7 cellular contexts compared by ENCODE assay signal in the genomic region with DNA sequence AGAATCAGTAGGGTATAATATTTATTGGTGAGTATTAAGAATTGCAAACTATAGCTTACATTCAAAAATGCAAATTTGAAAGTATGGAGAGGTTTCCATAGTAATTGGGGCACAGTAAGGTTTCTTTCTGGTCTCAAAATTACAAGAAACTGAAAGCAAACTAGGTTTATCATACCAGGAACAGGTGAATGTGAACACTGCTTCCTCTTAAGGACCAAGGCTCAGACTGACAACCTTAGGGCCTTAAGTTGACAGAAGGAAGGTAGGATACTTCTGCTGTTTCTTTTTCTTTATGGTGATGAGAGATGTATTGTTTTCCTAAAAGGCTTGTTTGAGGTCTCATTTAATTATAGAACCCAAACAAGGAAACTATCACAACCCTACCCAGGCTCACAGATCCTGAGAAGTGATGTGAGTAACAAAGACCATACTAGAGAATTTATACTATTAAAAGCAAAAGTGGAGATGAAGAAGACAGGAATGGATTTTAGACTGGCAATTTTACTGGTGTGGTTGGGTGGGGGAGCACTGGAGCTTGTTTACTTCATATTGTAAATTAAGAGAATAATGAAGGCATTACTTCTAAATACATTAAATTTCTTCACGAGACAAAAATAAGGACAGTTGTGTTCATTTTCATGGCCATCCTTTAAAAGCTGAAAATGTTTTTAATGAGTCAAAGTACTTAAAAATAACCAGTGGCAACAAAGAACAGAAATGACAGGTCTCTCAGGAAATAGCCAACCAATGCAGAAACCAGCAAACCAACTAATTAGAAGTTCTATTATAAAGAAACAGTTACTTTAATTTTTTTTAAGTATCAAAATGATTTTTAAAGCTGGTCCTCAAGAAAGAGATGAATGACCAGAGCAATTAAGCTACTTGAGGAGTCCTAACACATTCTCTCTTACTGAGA. TPM values are rescaled to one million over a fixed set of nuclear protein-coding genes. Genes with fewer than 3 reads are reported as not detected.
DNase-seq lines count a peak whose midpoint lies in the region; ATAC-seq and TF ChIP-seq lines count a peak whose summit lies in the region.

No MANE protein-coding gene starts in this region.

- no peaks in the 10 kb centered on the region for H3K9me3 Mint-ChIP-seq in activated CD8-positive, alpha-beta T cell treated with anti-CD3 and anti-CD28 coated beads, Interleukin-2, amount 10 ng/mL, durations not matched to agents 7 days and 5 days (ENCODE audit: insufficient read depth)

- peak overlapping the region; percentile 49 for H3K4me3 Mint-ChIP-seq in activated CD8-positive, alpha-beta T cell treated with anti-CD3 and anti-CD28 coated beads, Interleukin-2, amount 10 ng/mL, durations not matched to agents 7 days and 5 days

- WGBS in spleen, 5 donors, result 50 to 77% (median 66%) methylated on average over 1 of the region's 1 CpG

- H3K36me3 Mint-ChIP-seq in activated CD8-positive, alpha-beta T cell treated with anti-CD3 and anti-CD28 coated beads, Interleukin-2, amount 10 ng/mL, durations not matched to agents 7 days and 5 days (ENCODE audit: low read depth), result peaks cover 34% of the 10 kb centered on the region

- POLR2A ChIA-PET in activated CD8-positive, alpha-beta T cell treated with anti-CD3 and anti-CD28 coated beads, Interleukin-2, amount 10 ng/mL, durations not matched to agents 7 days and 5 days (lab: Charles Lee), result interaction anchor here (0.7 to 3.6 kb wide), 5 partner anchors 15 to 53 kb away, joined by 3 to 18 read pairs (median 7); a partner anchor contains a TSS
- POLR2A ChIA-PET in RWPE1 (lab: Yijun Ruan, JAX; ENCODE audit: low non-redundant PET), result no interaction called here

- H3K9me3 ChIP-seq in spleen, result no peaks in the 10 kb centered on the region
- no peaks in the 10 kb centered on the region for H3K9me3 ChIP-seq in SJCRH30 (replicated peaks)

- H3K27ac ChIP-seq in spleen (peak overlapping the region in 6 of 8 donors; percentile 2 to 51 (median 22)), SJCRH30 (no peak overlapping the region), RWPE1 (no peak overlapping the region)

- no peak overlapping the region for H3K4me3 ChIP-seq in spleen
- H3K4me3 ChIP-seq in SJCRH30, result no peak overlapping the region

- H3K4me1 Mint-ChIP-seq in activated CD8-positive, alpha-beta T cell treated with anti-CD3 and anti-CD28 coated beads, Interleukin-2, amount 10 ng/mL, durations not matched to agents 7 days and 5 days (ENCODE audit: low read depth), result peaks cover 50% of the 10 kb centered on the region

- intact Hi-C loops in spleen (cut with DNase I; ENCODE audit: low total_unique reads), result no loop called here

- no peak for TF ChIP-seq POLR2A in spleen (IDR thresholded peaks at IDR 0.05)

- peaks cover 0 to 57% (median 10%) of the 10 kb centered on the region in 6 donors for H3K36me3 ChIP-seq in spleen
- H3K36me3 ChIP-seq in SJCRH30, result peaks cover 46% of the 10 kb centered on the region

- no peak for DNase-seq in activated CD8-positive, alpha-beta T cell treated with anti-CD3 and anti-CD28 coated beads, Interleukin-2, amount 10 ng/mL, durations not matched to agents 7 days and 5 days
- DNase-seq in spleen, result no peak
- DNase-seq in A172 (ENCODE audit: low spot score), result no peak
- no peak for DNase-seq in SJCRH30
- DNase-seq in RWPE1 (ENCODE audit: low spot score), result no peak

- no peak for TF ChIP-seq CTCF in spleen (IDR thresholded peaks at IDR 0.05 in 8 of 11, conservative IDR thresholded peaks at IDR 0.05 in 3 of 11)
- no peak for TF ChIP-seq CTCF in RWPE1 (conservative IDR thresholded peaks at IDR 0.05; ENCODE audit: low read depth)

- H3K4me1 ChIP-seq in spleen (peaks cover 14 to 74% (median 41%) of the 10 kb centered on the region in 6 donors), SJCRH30 (no peaks in the 10 kb centered on the region)

- H3K27me3 ChIP-seq in spleen (replicated peaks in 1 of 7) (no peaks in the 10 kb centered on the region), SJCRH30 (no peaks in the 10 kb centered on the region)

- CTCF ChIA-PET in activated CD8-positive, alpha-beta T cell treated with anti-CD3 and anti-CD28 coated beads, Interleukin-2, amount 10 ng/mL, durations not matched to agents 7 days and 5 days (lab: Charles Lee), result interaction anchor here (0.9 to 6.5 kb wide), 11 partner anchors 10 to 52 kb away, joined by 3 to 33 read pairs (median 4); a partner anchor contains a TSS
- CTCF ChIA-PET in RWPE1 (lab: Yijun Ruan, JAX), result interaction anchor here (1.1 kb wide), 1 partner anchor 34 kb away, joined by 5 read pairs; no protein-coding TSS in a partner anchor

- no peaks in the 10 kb centered on the region for H3K27me3 Mint-ChIP-seq in activated CD8-positive, alpha-beta T cell treated with anti-CD3 and anti-CD28 coated beads, Interleukin-2, amount 10 ng/mL, durations not matched to agents 7 days and 5 days (ENCODE audit: low read depth)

- peak overlapping the region; percentile 84 for H3K27ac Mint-ChIP-seq in activated CD8-positive, alpha-beta T cell treated with anti-CD3 and anti-CD28 coated beads, Interleukin-2, amount 10 ng/mL, durations not matched to agents 7 days and 5 days

- ATAC-seq in GM18909 (IDR thresholded peaks at IDR 0.05; ENCODE audit: poor library complexity, unreplicated experiment) (peak; percentile 76), HG02610 (IDR thresholded peaks at IDR 0.05; ENCODE audit: unreplicated experiment) (peak; percentile 63)
- peak; percentile 85 for ATAC-seq in activated CD8-positive, alpha-beta T cell treated with anti-CD3 and anti-CD28 coated beads, Interleukin-2, amount 10 ng/mL, durations not matched to agents 7 days and 5 days

RNA-seq across cellular contexts. Expression of a gene that starts 21.3 kb away (rescaled TPM):
- 10 to 100 TPM; 42.5 to 46.5 TPM for total RNA-seq in activated CD8-positive, alpha-beta T cell treated with anti-CD3 and anti-CD28 coated beads, Interleukin-2, amount 10 ng/mL, durations not matched to agents 7 days and 5 days
- 10 to 100 TPM; 55.8 to 76.9 (median 62.2) TPM for total RNA-seq in spleen
- polyA plus RNA-seq in spleen, result 10 to 100 TPM; 18.5 to 26.7 (median 20.1) TPM
- total RNA-seq in A172 (2014; rRNA removed; shearing (Covaris generic)), result 65.7 and 65.9 TPM in 2 replicates
- 133 and 135 TPM in 2 replicates for total RNA-seq in SJCRH30 (2014; rRNA removed; shearing (Covaris generic))

RNA-seq across cellular contexts. Expression of a gene that starts 52.4 kb away (rescaled TPM):
- total RNA-seq in activated CD8-positive, alpha-beta T cell treated with anti-CD3 and anti-CD28 coated beads, Interleukin-2, amount 10 ng/mL, durations not matched to agents 7 days and 5 days, result 10 to 100 TPM; 38.3 to 38.6 TPM
- total RNA-seq in spleen, result 10 to 100 TPM; 32.3 to 39.0 (median 36.8) TPM
- 10 to 100 TPM; 30.2 to 38.7 (median 33.3) TPM for polyA plus RNA-seq in spleen
- 50.7 and 66.2 TPM in 2 replicates for total RNA-seq in A172 (2014; rRNA removed; shearing (Covaris generic))
- 103 and 114 TPM in 2 replicates for total RNA-seq in SJCRH30 (2014; rRNA removed; shearing (Covaris generic))

Comparison
In these comparisons a context has a peak if more than half of its experiments do, and no peak if none do; other contexts are left out.
1. H3K27ac ChIP-seq: peak in spleen (6 of 8); none in SJCRH30 (single experiment) and RWPE1 (single experiment).
2. Peak in every context shown above with its lines, with median percentiles within 50 percentile points of each other: ATAC-seq.